In genomic region chr2:55598056-55598795, GRCh38 we compare ENCODE assay signal across 27 cellular contexts.
"Had no signal": no experiment of that assay in that cellular context is flagged by ENCODE, and none has a peak within 500 bp of the region (broad histone marks: within the 10 kb centered on the region; RNA-seq: fewer than 3 reads in every experiment).

No MANE protein-coding gene starts in this region.

- H3K4me3 Mint-ChIP-seq: activated CD4-positive, alpha-beta memory T cell treated with anti-CD3 and anti-CD28 coated beads, Interleukin-2, amount 10 ng/mL, durations not matched to agents 7 days and 5 days; activated CD4-positive, alpha-beta T cell treated with anti-CD3 and anti-CD28 coated beads, Interleukin-2, amount 10 ng/mL, durations not matched to agents 24 days and 14 days; activated T-cell treated with anti-CD3 and anti-CD28 coated beads, Interleukin-2, amount 50 U/mL, for 4 hours; activated T-helper 17 cell treated with anti-CD3 and anti-CD28 coated beads, Interleukin-2, amount 50 U/mL, for 72 hours; natural killer cell treated with Interleukin-12 subunit alpha and Interleukin-12 subunit beta and Interleukin-15 and Interleukin-18, amount 100 ng/mL, for 72 hours; T-helper 1 cell treated with Interleukin-12 subunit alpha and Interleukin-12 subunit beta and Interleukin-4 antibody, amounts not matched to agents 30 μg/mL and 1 μg/mL, for 36 hours had no signal

- H3K4me3 ChIP-seq: heart right ventricle, left lung, lower lobe of right lung, mucosa of descending colon, right atrium auricular region, testis, transverse colon had no signal

- H3K27ac Mint-ChIP-seq: activated CD4-positive, alpha-beta memory T cell treated with anti-CD3 and anti-CD28 coated beads, Interleukin-2, amount 10 ng/mL, durations not matched to agents 7 days and 5 days; activated CD4-positive, alpha-beta T cell treated with anti-CD3 and anti-CD28 coated beads, Interleukin-2, amount 10 ng/mL, durations not matched to agents 24 days and 14 days; activated T-helper 17 cell treated with anti-CD3 and anti-CD28 coated beads, Interleukin-2, amount 50 U/mL, for 72 hours; natural killer cell treated with Interleukin-12 subunit alpha and Interleukin-12 subunit beta and Interleukin-15 and Interleukin-18, amount 100 ng/mL, for 72 hours; T-helper 1 cell treated with Interleukin-12 subunit alpha and Interleukin-12 subunit beta and Interleukin-4 antibody, amounts not matched to agents 30 μg/mL and 1 μg/mL, for 36 hours had no signal

- H3K9me3 Mint-ChIP-seq: activated CD4-positive, alpha-beta memory T cell treated with anti-CD3 and anti-CD28 coated beads, Interleukin-2, amount 10 ng/mL, durations not matched to agents 7 days and 5 days; activated CD4-positive, alpha-beta T cell treated with anti-CD3 and anti-CD28 coated beads, Interleukin-2, amount 10 ng/mL, durations not matched to agents 24 days and 14 days; activated T-cell treated with anti-CD3 and anti-CD28 coated beads, Interleukin-2, amount 50 U/mL, for 4 hours; activated T-helper 17 cell treated with anti-CD3 and anti-CD28 coated beads, Interleukin-2, amount 50 U/mL, for 72 hours; natural killer cell treated with Interleukin-12 subunit alpha and Interleukin-12 subunit beta and Interleukin-15 and Interleukin-18, amount 100 ng/mL, for 72 hours; T-helper 1 cell treated with Interleukin-12 subunit alpha and Interleukin-12 subunit beta and Interleukin-4 antibody, amounts not matched to agents 30 μg/mL and 1 μg/mL, for 36 hours had no signal

- H3K9me3 ChIP-seq: heart right ventricle, left lung, lower lobe of right lung, mucosa of descending colon, right atrium auricular region, testis, transverse colon had no signal

- DNase-seq: activated CD4-positive, alpha-beta memory T cell treated with anti-CD3 and anti-CD28 coated beads, Interleukin-2, amount 10 ng/mL, durations not matched to agents 7 days and 5 days; activated CD4-positive, alpha-beta T cell treated with anti-CD3 and anti-CD28 coated beads, Interleukin-2, amount 10 ng/mL, durations not matched to agents 24 days and 14 days; activated gamma-delta T cell treated with Interleukin-2 at 50 U/mL for 16 hours; activated naive CD4-positive, alpha-beta T cell treated with anti-CD3 and anti-CD28 coated beads, Interleukin-2, amount 50 U/mL, for 16 hours; activated T-cell treated with anti-CD3 and anti-CD28 coated beads, Interleukin-2, amount 50 U/mL, for 4 hours; amygdala; central memory CD4-positive, alpha-beta T cell; effector CD8-positive, alpha-beta T cell; foreskin fibroblast; heart right ventricle; kidney glomerular epithelial cell; left lung; lower lobe of right lung; mucosa of descending colon; stimulated activated CD4-positive, alpha-beta T cell treated with anti-CD3 and anti-CD28 coated beads, Interleukin-15, amount 100 ng/mL, for 24 hours; stimulated activated CD4-positive, alpha-beta T cell treated with anti-CD3 and anti-CD28 coated beads, Interleukin-2, amount 100 ng/mL, for 24 hours; stimulated activated naive CD4-positive, alpha-beta T cell; SW 1271; T1000; testis; transverse colon; WERI-Rb-1 had no signal

- H3K4me1 ChIP-seq: lower lobe of right lung, testis had no signal

- H3K27me3 Mint-ChIP-seq: activated CD4-positive, alpha-beta memory T cell treated with anti-CD3 and anti-CD28 coated beads, Interleukin-2, amount 10 ng/mL, durations not matched to agents 7 days and 5 days; activated CD4-positive, alpha-beta T cell treated with anti-CD3 and anti-CD28 coated beads, Interleukin-2, amount 10 ng/mL, durations not matched to agents 24 days and 14 days; activated T-helper 17 cell treated with anti-CD3 and anti-CD28 coated beads, Interleukin-2, amount 50 U/mL, for 72 hours; natural killer cell treated with Interleukin-12 subunit alpha and Interleukin-12 subunit beta and Interleukin-15 and Interleukin-18, amount 100 ng/mL, for 72 hours had no signal

- H3K27me3 ChIP-seq: heart right ventricle, left lung, right atrium auricular region, testis, transverse colon had no signal

- H3K27ac ChIP-seq: heart right ventricle, left lung, lower lobe of right lung, right atrium auricular region, testis, transverse colon, WERI-Rb-1 had no signal

- ATAC-seq: activated CD4-positive, CD25-positive, alpha-beta regulatory T cell treated with anti-CD3 and anti-CD28 coated beads, Interleukin-2, amount 50 U/mL, for 24 hours; activated T-cell treated with anti-CD3 and anti-CD28 coated beads, Interleukin-2, amount 50 U/mL, for 4 hours; activated T-helper 17 cell treated with anti-CD3 and anti-CD28 coated beads, Interleukin-2, amount 50 U/mL, for 72 hours; heart right ventricle; left lung; lower lobe of right lung; mucosa of descending colon; natural killer cell treated with Interleukin-12 subunit alpha and Interleukin-12 subunit beta and Interleukin-15 and Interleukin-18, amount 100 ng/mL, for 72 hours had no signal
